Comparison of ENCODE assay signal across 1 cellular context in genomic region chr13:21018220-21018619, GRCh38.
A peak's percentile ranks its signal among the peaks of the same experiment; 100 is the strongest.
TF ChIP-seq lines count a peak whose summit lies in the region.

No MANE protein-coding gene starts in this region.

TF ChIP-seq in HepG2, 621 proteins besides CTCF, POLR2A, EP300 and RAD21:
- peak; percentile 33; the same call in 1 of the 2 replicates for TF ChIP-seq CEBPB (IDR thresholded peaks at IDR 0.05; ENCODE audit: borderline replicate concordance, low read depth, low read length)
- TF ChIP-seq ZNF773 (CRISPR knock-in tag; IDR thresholded peaks at IDR 0.05; ENCODE audit: borderline replicate concordance), result no peak
TF ChIP-seq in HepG2: peak in this region for 1.
